ENCODE assay signal across 1 cellular context in genomic region chr18:50879302-50880107, GRCh38.
TF ChIP-seq lines count a peak whose summit lies in the region.

No MANE protein-coding gene starts in this region.

TF ChIP-seq in K562, 482 proteins besides CTCF, POLR2A, EP300 and RAD21 (continued from another document and continues in another):
- no peak for TF ChIP-seq AFF4 (CRISPR knock-in tag; IDR thresholded peaks at IDR 0.05)
- TF ChIP-seq ZNF778 (CRISPR knock-in tag; IDR thresholded peaks at IDR 0.05): no peak
- no peak for TF ChIP-seq CBX8 (IDR thresholded peaks at IDR 0.05; ENCODE audit: borderline replicate concordance, extremely low read depth, low read depth, low read length, poor library complexity, severe bottlenecking)
- TF ChIP-seq ZFP1 (CRISPR knock-in tag; IDR thresholded peaks at IDR 0.05): no peak
- no peak for TF ChIP-seq MIER1 (IDR thresholded peaks at IDR 0.05; ENCODE audit: low read depth)
- TF ChIP-seq ZNF282 (CRISPR knock-in tag; IDR thresholded peaks at IDR 0.05): no peak
- TF ChIP-seq, protein P1, sequence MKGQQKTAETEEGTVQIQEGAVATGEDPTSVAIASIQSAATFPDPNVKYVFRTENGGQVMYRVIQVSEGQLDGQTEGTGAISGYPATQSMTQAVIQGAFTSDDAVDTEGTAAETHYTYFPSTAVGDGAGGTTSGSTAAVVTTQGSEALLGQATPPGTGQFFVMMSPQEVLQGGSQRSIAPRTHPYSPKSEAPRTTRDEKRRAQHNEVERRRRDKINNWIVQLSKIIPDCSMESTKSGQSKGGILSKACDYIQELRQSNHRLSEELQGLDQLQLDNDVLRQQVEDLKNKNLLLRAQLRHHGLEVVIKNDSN (CRISPR knock-in tag; IDR thresholded peaks at IDR 0.05): no peak
- TF ChIP-seq POLR2G (IDR thresholded peaks at IDR 0.05; ENCODE audit: low read depth, low read length): no peak
- TF ChIP-seq, protein P2, sequence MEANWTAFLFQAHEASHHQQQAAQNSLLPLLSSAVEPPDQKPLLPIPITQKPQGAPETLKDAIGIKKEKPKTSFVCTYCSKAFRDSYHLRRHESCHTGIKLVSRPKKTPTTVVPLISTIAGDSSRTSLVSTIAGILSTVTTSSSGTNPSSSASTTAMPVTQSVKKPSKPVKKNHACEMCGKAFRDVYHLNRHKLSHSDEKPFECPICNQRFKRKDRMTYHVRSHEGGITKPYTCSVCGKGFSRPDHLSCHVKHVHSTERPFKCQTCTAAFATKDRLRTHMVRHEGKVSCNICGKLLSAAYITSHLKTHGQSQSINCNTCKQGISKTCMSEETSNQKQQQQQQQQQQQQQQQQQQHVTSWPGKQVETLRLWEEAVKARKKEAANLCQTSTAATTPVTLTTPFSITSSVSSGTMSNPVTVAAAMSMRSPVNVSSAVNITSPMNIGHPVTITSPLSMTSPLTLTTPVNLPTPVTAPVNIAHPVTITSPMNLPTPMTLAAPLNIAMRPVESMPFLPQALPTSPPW (CRISPR knock-in tag; IDR thresholded peaks at IDR 0.05): peak; percentile 54; the same call in 1 of the 2 replicates
- no peak for TF ChIP-seq KDM4B (IDR thresholded peaks at IDR 0.05; ENCODE audit: borderline replicate concordance in 2 of 2, low read depth in 1 of 2)
- TF ChIP-seq SMAD4 (CRISPR knock-in tag; conservative IDR thresholded peaks at IDR 0.05): peak; percentile 0; the same call in 1 of the 2 replicates
- no peak for TF ChIP-seq ZC3H11A (IDR thresholded peaks at IDR 0.05; ENCODE audit: low read depth, low read length)
- TF ChIP-seq ZBTB34 (CRISPR knock-in tag; IDR thresholded peaks at IDR 0.05): no peak
- TF ChIP-seq SUPT5H (IDR thresholded peaks at IDR 0.05): no peak
- TF ChIP-seq RBBP5 (IDR thresholded peaks at IDR 0.05; ENCODE audit: borderline replicate concordance, insufficient read depth, low read length, poor library complexity, severe bottlenecking): peak; percentile 66
- no peak for TF ChIP-seq TAF7 (tag; IDR thresholded peaks at IDR 0.05)
- peak; percentile 3; the same call in 1 of the 2 replicates for TF ChIP-seq RBFOX2 (IDR thresholded peaks at IDR 0.05; ENCODE audit: low read depth, low read length)
- TF ChIP-seq STAT5A (IDR thresholded peaks at IDR 0.05; ENCODE audit: borderline replicate concordance, low read length): no peak
- TF ChIP-seq TAF1 (IDR thresholded peaks at IDR 0.05; ENCODE audit: control insufficient read depth, extremely low read depth, insufficient read depth, low read length, severe bottlenecking): peak; percentile 15
- TF ChIP-seq HNRNPL (IDR thresholded peaks at IDR 0.05; ENCODE audit: low read depth, low read length): no peak
- TF ChIP-seq MEIS2 (IDR thresholded peaks at IDR 0.05; ENCODE audit: partially characterized antibody): peak; percentile 25
- no peak for TF ChIP-seq NCOR1 (IDR thresholded peaks at IDR 0.05)
- TF ChIP-seq FOXK2 (conservative IDR thresholded peaks at IDR 0.05 in 1 of 2, IDR thresholded peaks at IDR 0.05 in 1 of 2; ENCODE audit: low read depth in 2 of 2): no peak
- TF ChIP-seq HINFP (tag; conservative IDR thresholded peaks at IDR 0.05; ENCODE audit: low read depth): no peak
- TF ChIP-seq CBFB (CRISPR knock-in tag; IDR thresholded peaks at IDR 0.05): no peak
- TF ChIP-seq, protein P3, sequence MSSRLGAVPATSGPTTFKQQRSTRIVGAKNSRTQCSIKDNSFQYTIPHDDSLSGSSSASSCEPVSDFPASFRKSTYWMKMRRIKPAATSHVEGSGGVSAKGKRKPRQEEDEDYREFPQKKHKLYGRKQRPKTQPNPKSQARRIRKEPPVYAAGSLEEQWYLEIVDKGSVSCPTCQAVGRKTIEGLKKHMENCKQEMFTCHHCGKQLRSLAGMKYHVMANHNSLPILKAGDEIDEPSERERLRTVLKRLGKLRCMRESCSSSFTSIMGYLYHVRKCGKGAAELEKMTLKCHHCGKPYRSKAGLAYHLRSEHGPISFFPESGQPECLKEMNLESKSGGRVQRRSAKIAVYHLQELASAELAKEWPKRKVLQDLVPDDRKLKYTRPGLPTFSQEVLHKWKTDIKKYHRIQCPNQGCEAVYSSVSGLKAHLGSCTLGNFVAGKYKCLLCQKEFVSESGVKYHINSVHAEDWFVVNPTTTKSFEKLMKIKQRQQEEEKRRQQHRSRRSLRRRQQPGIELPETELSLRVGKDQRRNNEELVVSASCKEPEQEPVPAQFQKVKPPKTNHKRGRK (tag; IDR thresholded peaks at IDR 0.05): no peak
- TF ChIP-seq HMGXB4 (CRISPR knock-in tag; IDR thresholded peaks at IDR 0.05): no peak
- no peak for TF ChIP-seq ELK1 (CRISPR knock-in tag; IDR thresholded peaks at IDR 0.05)
- TF ChIP-seq NONO (IDR thresholded peaks at IDR 0.05; ENCODE audit: low read depth in 2 of 2, low read length in 1 of 2): peak in 1 of 2 experiments; percentile 6; a peak in 1 of 4 replicates
- TF ChIP-seq ZKSCAN1 (IDR thresholded peaks at IDR 0.05; ENCODE audit: low read depth, low read length): no peak
- TF ChIP-seq, protein P4, sequence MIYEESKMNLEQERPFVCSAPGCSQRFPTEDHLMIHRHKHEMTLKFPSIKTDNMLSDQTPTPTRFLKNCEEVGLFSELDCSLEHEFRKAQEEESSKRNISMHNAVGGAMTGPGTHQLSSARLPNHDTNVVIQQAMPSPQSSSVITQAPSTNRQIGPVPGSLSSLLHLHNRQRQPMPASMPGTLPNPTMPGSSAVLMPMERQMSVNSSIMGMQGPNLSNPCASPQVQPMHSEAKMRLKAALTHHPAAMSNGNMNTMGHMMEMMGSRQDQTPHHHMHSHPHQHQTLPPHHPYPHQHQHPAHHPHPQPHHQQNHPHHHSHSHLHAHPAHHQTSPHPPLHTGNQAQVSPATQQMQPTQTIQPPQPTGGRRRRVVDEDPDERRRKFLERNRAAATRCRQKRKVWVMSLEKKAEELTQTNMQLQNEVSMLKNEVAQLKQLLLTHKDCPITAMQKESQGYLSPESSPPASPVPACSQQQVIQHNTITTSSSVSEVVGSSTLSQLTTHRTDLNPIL (CRISPR knock-in tag; IDR thresholded peaks at IDR 0.05): no peak
- TF ChIP-seq NCOA2 (IDR thresholded peaks at IDR 0.05; ENCODE audit: partially characterized antibody in 2 of 2): no peak
- TF ChIP-seq, protein P5, sequence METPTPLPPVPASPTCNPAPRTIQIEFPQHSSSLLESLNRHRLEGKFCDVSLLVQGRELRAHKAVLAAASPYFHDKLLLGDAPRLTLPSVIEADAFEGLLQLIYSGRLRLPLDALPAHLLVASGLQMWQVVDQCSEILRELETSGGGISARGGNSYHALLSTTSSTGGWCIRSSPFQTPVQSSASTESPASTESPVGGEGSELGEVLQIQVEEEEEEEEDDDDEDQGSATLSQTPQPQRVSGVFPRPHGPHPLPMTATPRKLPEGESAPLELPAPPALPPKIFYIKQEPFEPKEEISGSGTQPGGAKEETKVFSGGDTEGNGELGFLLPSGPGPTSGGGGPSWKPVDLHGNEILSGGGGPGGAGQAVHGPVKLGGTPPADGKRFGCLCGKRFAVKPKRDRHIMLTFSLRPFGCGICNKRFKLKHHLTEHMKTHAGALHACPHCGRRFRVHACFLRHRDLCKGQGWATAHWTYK (CRISPR knock-in tag; IDR thresholded peaks at IDR 0.05): no peak
- TF ChIP-seq SRSF9 (IDR thresholded peaks at IDR 0.05; ENCODE audit: borderline replicate concordance, low read depth, low read length): no peak
- peak in 1 of 2 experiments; percentile 42; a peak in 3 of 4 replicates for TF ChIP-seq MAZ (CRISPR knock-in tag; conservative IDR thresholded peaks at IDR 0.05 in 1 of 2, IDR thresholded peaks at IDR 0.05 in 1 of 2)
- no peak for TF ChIP-seq CBX5 (IDR thresholded peaks at IDR 0.05; ENCODE audit: borderline replicate concordance, low read depth)
- no peak for TF ChIP-seq ZNF174 (CRISPR knock-in tag; IDR thresholded peaks at IDR 0.05)
- TF ChIP-seq PURB (CRISPR knock-in tag; IDR thresholded peaks at IDR 0.05; ENCODE audit: low read depth): no peak
- TF ChIP-seq PHF8 (IDR thresholded peaks at IDR 0.05; ENCODE audit: borderline replicate concordance, low read length): peak; percentile 0; the same call in 1 of the 2 replicates
- no peak for TF ChIP-seq KHSRP (IDR thresholded peaks at IDR 0.05)
- TF ChIP-seq CCNT2 (IDR thresholded peaks at IDR 0.05; ENCODE audit: borderline replicate concordance, extremely low read depth, insufficient read length, low read depth, low read length): peak; percentile 2
- TF ChIP-seq RBM14 (IDR thresholded peaks at IDR 0.05; ENCODE audit: borderline replicate concordance, insufficient read depth, low read depth, low read length): no peak
- TF ChIP-seq ZNF696 (CRISPR knock-in tag; conservative IDR thresholded peaks at IDR 0.05): no peak
- no peak for TF ChIP-seq GTF2B (IDR thresholded peaks at IDR 0.05; ENCODE audit: extremely low read depth, insufficient read length)
- no peak; the same call in 1 of the 2 replicates for TF ChIP-seq CXXC5 (CRISPR knock-in tag; IDR thresholded peaks at IDR 0.05)
- TF ChIP-seq BACH1 (tag; IDR thresholded peaks at IDR 0.05): no peak
- no peak for TF ChIP-seq BDP1 (IDR thresholded peaks at IDR 0.05; ENCODE audit: insufficient read depth, insufficient read length)
- TF ChIP-seq YBX1 (IDR thresholded peaks at IDR 0.05): no peak
- TF ChIP-seq ZFPM2 (CRISPR knock-in tag; IDR thresholded peaks at IDR 0.05): no peak
- TF ChIP-seq ELF2 (CRISPR knock-in tag; IDR thresholded peaks at IDR 0.05): no peak
